In genomic region chr9:98708103-98708932, GRCh38 we compare ENCODE assay signal across 8 cellular contexts. TPM values are rescaled to one million over a fixed set of nuclear protein-coding genes. Genes with fewer than 3 reads are reported as not detected.
DNase-seq lines count a peak whose midpoint lies in the region; ATAC-seq, FAIRE-seq and TF ChIP-seq lines count a peak whose summit lies in the region.

No MANE protein-coding gene starts in this region.

- no peaks in the 10 kb centered on the region for H3K9me1 ChIP-seq in endothelial cell of umbilical vein (replicated peaks; ENCODE audit: control insufficient read depth, extremely low read depth, insufficient read depth, low read length)

- no peak overlapping the region for H4K8ac ChIP-seq in neuronal stem cell (ENCODE audit: low read depth, low read length)

- no peaks in the 10 kb centered on the region for H3K36me3 Mint-ChIP-seq in stimulated activated effector memory CD8-positive, alpha-beta T cell treated with anti-CD3 and anti-CD28 coated beads, Interleukin-12 subunit alpha, Interleukin-12 subunit beta, amount 100 ng/mL, for 72 hours

- no peaks in the 10 kb centered on the region for H3K9me2 ChIP-seq in OCI-LY7 (ENCODE audit: insufficient read depth, low read length)

- intact Hi-C loops in endothelial cell of umbilical vein (cut with micrococcal nuclease): loop anchor here (5.0 kb wide), 1 partner anchor 96 kb away; no protein-coding TSS in a partner anchor
- intact Hi-C loops in OCI-LY7 (cut with micrococcal nuclease; ENCODE audit: unreplicated experiment): no loop called here

- dilution Hi-C loops in endothelial cell of umbilical vein (cut with MboI; ENCODE audit: extremely low pct_ligation_motif_present, low sequenced_read_pairs): no loop called here

- DNase-seq in COLO668 (lab: John Stamatoyannopoulos, UW; ENCODE audit: unreplicated experiment): peak; percentile 51
- DNase-seq in endothelial cell of umbilical vein (ENCODE audit: low read depth, low spot score): peak; percentile 14
- no peak for DNase-seq in neuronal stem cell (ENCODE audit: low spot score)
- DNase-seq in stimulated activated effector memory CD8-positive, alpha-beta T cell treated with anti-CD3 and anti-CD28 coated beads, Interleukin-12 subunit alpha, Interleukin-12 subunit beta, amount 100 ng/mL, for 72 hours (ENCODE audit: low spot score in 2 of 2): no peak
- DNase-seq in OCI-LY7 (ENCODE audit: low spot score): no peak
- no peak for DNase-seq in NCI-H510A treated with DMSO at 0.1 percent for 48 hours (lab: John Stamatoyannopoulos, UW)
- no peak for DNase-seq in RCC 7860 (ENCODE audit: low spot score)

- H3K9ac ChIP-seq in HUES48 (ENCODE audit: low read depth, low read length) (no peak overlapping the region), endothelial cell of umbilical vein (replicated peaks; ENCODE audit: extremely low read depth, insufficient read depth, low read length) (no peak overlapping the region), neuronal stem cell (ENCODE audit: low read depth, low read length, poor library complexity) (no peak overlapping the region)

- no peaks in the 10 kb centered on the region for H4K20me1 ChIP-seq in endothelial cell of umbilical vein (replicated peaks; ENCODE audit: control insufficient read depth, extremely low read depth, insufficient read depth, low read length)
- no peaks in the 10 kb centered on the region for H4K20me1 ChIP-seq in OCI-LY7 (ENCODE audit: insufficient read depth, low read length)

- peak overlapping the region; percentile 57 for H2AK5ac ChIP-seq in neuronal stem cell (ENCODE audit: low read depth, low read length)

- no peak overlapping the region for H3K14ac ChIP-seq in neuronal stem cell (ENCODE audit: low read length)

- H3K4me1 Mint-ChIP-seq in stimulated activated effector memory CD8-positive, alpha-beta T cell treated with anti-CD3 and anti-CD28 coated beads, Interleukin-12 subunit alpha, Interleukin-12 subunit beta, amount 100 ng/mL, for 72 hours: no peaks in the 10 kb centered on the region

- no peak overlapping the region for H3K4me3 Mint-ChIP-seq in stimulated activated effector memory CD8-positive, alpha-beta T cell treated with anti-CD3 and anti-CD28 coated beads, Interleukin-12 subunit alpha, Interleukin-12 subunit beta, amount 100 ng/mL, for 72 hours

- H3K36me3 ChIP-seq in HUES48 (ENCODE audit: control insufficient read depth, insufficient read depth, low read length) (no peaks in the 10 kb centered on the region), endothelial cell of umbilical vein (ENCODE audit: control insufficient read depth in 2 of 2, extremely low read depth in 1 of 2, insufficient read depth in 2 of 2, low read length in 2 of 2) (no peaks in the 10 kb centered on the region), neuronal stem cell (replicated peaks in 1 of 2; ENCODE audit: control insufficient read depth in 2 of 2, insufficient read depth in 2 of 2, low read length in 2 of 2) (no peaks in the 10 kb centered on the region), OCI-LY7 (ENCODE audit: insufficient read depth, low read length) (no peaks in the 10 kb centered on the region)

- peaks cover 84% of the 10 kb centered on the region for H3K27me3 ChIP-seq in HUES48 (ENCODE audit: control insufficient read depth, insufficient read depth, low read length)
- peaks cover 5 to 12% of the 10 kb centered on the region in 2 experiments for H3K27me3 ChIP-seq in endothelial cell of umbilical vein (ENCODE audit: control insufficient read depth in 2 of 2, insufficient read depth in 2 of 2, low read length in 2 of 2)
- peaks cover 19 to 78% (median 60%) of the 10 kb centered on the region in 3 experiments for H3K27me3 ChIP-seq in neuronal stem cell (ENCODE audit: control insufficient read depth in 3 of 3, insufficient read depth in 3 of 3, low read depth in 1 of 3, low read length in 3 of 3)

- H4K91ac ChIP-seq in neuronal stem cell (ENCODE audit: low read depth, low read length, poor library complexity): no peak overlapping the region

- H2AFZ ChIP-seq in endothelial cell of umbilical vein (ENCODE audit: low read depth, low read length) (peak overlapping the region; percentile 69), neuronal stem cell (ENCODE audit: low read length) (peak overlapping the region; percentile 78), OCI-LY7 (ENCODE audit: low read length) (no peak overlapping the region)

- POLR2A ChIA-PET in endothelial cell of umbilical vein (lab: Charles Lee): no interaction called here
- POLR2A ChIA-PET in OCI-LY7 (lab: Charles Lee): no interaction called here

- H2BK120ac ChIP-seq in neuronal stem cell (ENCODE audit: low read depth, low read length): no peak overlapping the region

- no peak overlapping the region for H3K27ac ChIP-seq in HUES48 (ENCODE audit: low read depth, low read length)
- no peak overlapping the region for H3K27ac ChIP-seq in endothelial cell of umbilical vein (ENCODE audit: insufficient read depth, low read depth, low read length)
- H3K27ac ChIP-seq in neuronal stem cell (replicated peaks; ENCODE audit: low read length): no peak overlapping the region
- H3K27ac ChIP-seq in OCI-LY7 (ENCODE audit: low read depth, low read length, poor library complexity, severe bottlenecking): no peak overlapping the region

- H3K27ac Mint-ChIP-seq in stimulated activated effector memory CD8-positive, alpha-beta T cell treated with anti-CD3 and anti-CD28 coated beads, Interleukin-12 subunit alpha, Interleukin-12 subunit beta, amount 100 ng/mL, for 72 hours: no peak overlapping the region

- H3K18ac ChIP-seq in neuronal stem cell (ENCODE audit: low read length): no peak overlapping the region

- CTCF ChIA-PET in endothelial cell of umbilical vein (lab: Charles Lee) (interaction anchor here (0.7 to 1.5 kb wide), 8 partner anchors 39 to 204 kb away, joined by 3 to 7 read pairs (median 4); no protein-coding TSS in a partner anchor), OCI-LY7 (lab: Charles Lee; ENCODE audit: unreplicated experiment) (no interaction called here)

- TF ChIP-seq CTCF in endothelial cell of umbilical vein (IDR thresholded peaks at IDR 0.05; ENCODE audit: extremely low read depth in 1 of 2, insufficient read depth in 1 of 2, low read depth in 1 of 2, low read length in 2 of 2) (no peak), OCI-LY7 (conservative IDR thresholded peaks at IDR 0.05; ENCODE audit: low read length) (no peak)

- no peak for TF ChIP-seq POLR2A in endothelial cell of umbilical vein (IDR thresholded peaks at IDR 0.05; ENCODE audit: low read depth, low read length)

- H3K4me2 ChIP-seq in endothelial cell of umbilical vein (ENCODE audit: insufficient read depth, low read length) (peak overlapping the region; percentile 42), neuronal stem cell (ENCODE audit: insufficient read depth, low read length, poor library complexity, severe bottlenecking) (peak overlapping the region; percentile 76), OCI-LY7 (ENCODE audit: low read length) (no peak overlapping the region)

- H3K79me1 ChIP-seq in neuronal stem cell (ENCODE audit: low read depth, low read length): no peaks in the 10 kb centered on the region

- peak overlapping the region; percentile 63 for H3K4me3 ChIP-seq in HUES48 (ENCODE audit: low read depth, low read length)
- H3K4me3 ChIP-seq in endothelial cell of umbilical vein (replicated peaks in 1 of 3; ENCODE audit: insufficient read depth in 1 of 3, low read depth in 1 of 3, low read length in 3 of 3): peak overlapping the region; percentile 36 to 82 (median 48)
- peak overlapping the region; percentile 20 to 76 for H3K4me3 ChIP-seq in neuronal stem cell (ENCODE audit: low read length in 2 of 2)
- no peak overlapping the region for H3K4me3 ChIP-seq in OCI-LY7 (ENCODE audit: low read depth, low read length, poor library complexity, severe bottlenecking)

- H2BK15ac ChIP-seq in neuronal stem cell (ENCODE audit: low read length): no peak overlapping the region

- H3K9me3 ChIP-seq in HUES48 (ENCODE audit: control insufficient read depth, insufficient read depth, low read length): no peaks in the 10 kb centered on the region
- H3K9me3 ChIP-seq in endothelial cell of umbilical vein (replicated peaks; ENCODE audit: control insufficient read depth, insufficient read depth, low read length): no peaks in the 10 kb centered on the region
- no peaks in the 10 kb centered on the region for H3K9me3 ChIP-seq in neuronal stem cell (replicated peaks in 1 of 2; ENCODE audit: control insufficient read depth in 2 of 2, insufficient read depth in 1 of 2, low read depth in 1 of 2, low read length in 2 of 2)
- H3K9me3 ChIP-seq in OCI-LY7 (ENCODE audit: low read length): no peaks in the 10 kb centered on the region

- H3K9me3 Mint-ChIP-seq in stimulated activated effector memory CD8-positive, alpha-beta T cell treated with anti-CD3 and anti-CD28 coated beads, Interleukin-12 subunit alpha, Interleukin-12 subunit beta, amount 100 ng/mL, for 72 hours: no peaks in the 10 kb centered on the region

- H3K79me2 ChIP-seq in endothelial cell of umbilical vein (ENCODE audit: control insufficient read depth, insufficient read depth, low read length) (peaks cover 17% of the 10 kb centered on the region), OCI-LY7 (ENCODE audit: insufficient read depth, low read depth, low read length) (no peaks in the 10 kb centered on the region)

- no peak overlapping the region for H3K4ac ChIP-seq in neuronal stem cell (ENCODE audit: low read length)

- no peak overlapping the region for H2BK12ac ChIP-seq in neuronal stem cell (ENCODE audit: low read length)

- no TSS peak for BruUV-seq in endothelial cell of umbilical vein (replicated peaks; lab: Mats Ljungman, UMichigan)
- no TSS peak for BruUV-seq in OCI-LY7 (replicated peaks; lab: Mats Ljungman, UMichigan)

- no peak for FAIRE-seq in endothelial cell of umbilical vein (lab: Jason Lieb, UNC)
- no peak for FAIRE-seq in RCC 7860 (lab: Jason Lieb, UNC)

- WGBS in neuronal stem cell (ENCODE audit: extremely low coverage in 2 of 2, insufficient read length in 2 of 2, insufficient replicate concordance in 1 of 2), 2 donors: no CpG with 5 or more reads among the region's 89 CpGs

- H3K4me1 ChIP-seq in HUES48 (ENCODE audit: control insufficient read depth, insufficient read depth, low read length) (peaks cover 6% of the 10 kb centered on the region; the same call in 1 of the 2 replicates), endothelial cell of umbilical vein (ENCODE audit: control insufficient read depth, extremely low read depth, insufficient read depth, low read length) (peaks cover 12% of the 10 kb centered on the region), neuronal stem cell (ENCODE audit: control insufficient read depth in 2 of 2, insufficient read depth in 1 of 2, low read depth in 1 of 2, low read length in 2 of 2) (peaks cover 2 to 7% of the 10 kb centered on the region in 2 donors), OCI-LY7 (ENCODE audit: insufficient read depth, low read length, poor library complexity, severe bottlenecking) (no peaks in the 10 kb centered on the region)

- H3K23ac ChIP-seq in neuronal stem cell (ENCODE audit: low read depth, low read length, poor library complexity): no peak overlapping the region

- ATAC-seq in stimulated activated effector memory CD8-positive, alpha-beta T cell treated with anti-CD3 and anti-CD28 coated beads, Interleukin-12 subunit alpha, Interleukin-12 subunit beta, amount 100 ng/mL, for 72 hours: no peak

- no peak overlapping the region for H2BK5ac ChIP-seq in neuronal stem cell (ENCODE audit: low read length)

RNA-seq across cellular contexts. Expression of gene GABBR2, which starts 0.4 kb away (rescaled TPM):
- 6.3 and 9.2 TPM in 2 replicates for total RNA-seq in endothelial cell of umbilical vein
- polyA plus RNA-seq in endothelial cell of umbilical vein: 0.43 and 1.1 TPM in 2 replicates
- polyA plus RNA-seq in endothelial cell of umbilical vein (2011; cell fraction: cytosol; rRNA removed): 1.7 and 3.4 TPM in 2 replicates
- polyA plus RNA-seq in endothelial cell of umbilical vein (2011; cell fraction: nucleus; rRNA removed): 1.9 and 2.3 TPM in 2 replicates
- 12.9 and 16.7 TPM in 2 replicates for polyA plus RNA-seq in endothelial cell of umbilical vein (2012)
- 3.6 and 4.2 TPM in 2 replicates for polyA minus RNA-seq in endothelial cell of umbilical vein
- not detected for polyA minus RNA-seq in endothelial cell of umbilical vein (2011; cell fraction: cytosol; rRNA and poly(A)+ RNA removed)
- polyA minus RNA-seq in endothelial cell of umbilical vein (2011; cell fraction: nucleus; rRNA and poly(A)+ RNA removed): 2.5 and 3.9 TPM in 2 replicates
- 0.18 TPM for polyA plus RNA-seq in neuronal stem cell (2013, experiment 1 of 2)
- polyA plus RNA-seq in neuronal stem cell (2013, experiment 2 of 2): 0.22 TPM
- not detected in 2 replicates for total RNA-seq in OCI-LY7 (2014; rRNA removed; shearing (Covaris generic))
- total RNA-seq in OCI-LY7 (2022): not detected in 2 replicates

Comparison
In these comparisons a context has a peak if more than half of its experiments do, and no peak if none do; other contexts are left out.
1. DNase-seq: peak in COLO668 (single experiment) and endothelial cell of umbilical vein (single experiment); none in neuronal stem cell (single experiment), stimulated activated effector memory CD8-positive, alpha-beta T cell treated with anti-CD3 and anti-CD28 coated beads, Interleukin-12 subunit alpha, Interleukin-12 subunit beta, amount 100 ng/mL, for 72 hours (0 of 2), OCI-LY7 (single experiment), NCI-H510A treated with DMSO at 0.1 percent for 48 hours (single experiment) and RCC 7860 (single experiment).